1 cellular context compared by ENCODE assay signal in the genomic region with DNA sequence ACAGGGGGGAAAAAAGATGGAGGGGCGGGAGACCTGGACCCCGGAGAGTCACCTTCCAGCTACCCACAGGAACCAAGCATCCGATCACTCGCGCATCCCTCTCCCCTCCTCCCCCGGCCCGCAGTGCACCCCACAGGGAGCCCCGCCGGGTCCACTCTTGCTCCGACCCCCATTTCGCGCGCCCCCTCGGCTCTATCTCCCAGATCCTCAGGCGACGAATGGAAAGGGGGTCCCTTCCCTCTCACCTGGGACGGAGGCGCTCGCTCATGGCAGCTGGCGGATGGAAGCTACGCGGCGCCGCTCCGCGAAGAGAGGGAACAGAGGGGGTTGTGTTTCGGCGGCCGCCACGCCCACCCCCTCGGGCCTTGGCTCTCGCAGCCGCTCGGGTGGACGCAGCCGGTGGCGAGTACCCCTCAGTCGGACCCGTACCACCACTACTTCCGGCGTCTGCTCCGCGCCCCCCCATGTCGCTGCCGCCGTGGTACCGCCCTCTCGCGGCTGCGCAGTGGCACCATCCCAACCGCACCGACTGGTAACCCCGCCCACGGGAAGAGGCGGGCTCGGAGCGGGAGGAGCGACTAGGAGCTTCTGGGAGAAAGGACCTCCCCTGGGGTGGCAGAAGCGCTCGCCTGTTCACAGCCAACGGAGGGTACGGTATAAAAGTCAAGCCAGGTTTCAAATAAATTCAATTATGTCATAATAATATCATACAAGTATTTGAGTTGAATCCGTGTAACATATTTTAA.
TF ChIP-seq lines count a peak whose summit lies in the region.

No MANE protein-coding gene starts in this region.

TF ChIP-seq in neural cell, 6 proteins besides CTCF, POLR2A, EP300 and RAD21:
- TF ChIP-seq, protein P1, sequence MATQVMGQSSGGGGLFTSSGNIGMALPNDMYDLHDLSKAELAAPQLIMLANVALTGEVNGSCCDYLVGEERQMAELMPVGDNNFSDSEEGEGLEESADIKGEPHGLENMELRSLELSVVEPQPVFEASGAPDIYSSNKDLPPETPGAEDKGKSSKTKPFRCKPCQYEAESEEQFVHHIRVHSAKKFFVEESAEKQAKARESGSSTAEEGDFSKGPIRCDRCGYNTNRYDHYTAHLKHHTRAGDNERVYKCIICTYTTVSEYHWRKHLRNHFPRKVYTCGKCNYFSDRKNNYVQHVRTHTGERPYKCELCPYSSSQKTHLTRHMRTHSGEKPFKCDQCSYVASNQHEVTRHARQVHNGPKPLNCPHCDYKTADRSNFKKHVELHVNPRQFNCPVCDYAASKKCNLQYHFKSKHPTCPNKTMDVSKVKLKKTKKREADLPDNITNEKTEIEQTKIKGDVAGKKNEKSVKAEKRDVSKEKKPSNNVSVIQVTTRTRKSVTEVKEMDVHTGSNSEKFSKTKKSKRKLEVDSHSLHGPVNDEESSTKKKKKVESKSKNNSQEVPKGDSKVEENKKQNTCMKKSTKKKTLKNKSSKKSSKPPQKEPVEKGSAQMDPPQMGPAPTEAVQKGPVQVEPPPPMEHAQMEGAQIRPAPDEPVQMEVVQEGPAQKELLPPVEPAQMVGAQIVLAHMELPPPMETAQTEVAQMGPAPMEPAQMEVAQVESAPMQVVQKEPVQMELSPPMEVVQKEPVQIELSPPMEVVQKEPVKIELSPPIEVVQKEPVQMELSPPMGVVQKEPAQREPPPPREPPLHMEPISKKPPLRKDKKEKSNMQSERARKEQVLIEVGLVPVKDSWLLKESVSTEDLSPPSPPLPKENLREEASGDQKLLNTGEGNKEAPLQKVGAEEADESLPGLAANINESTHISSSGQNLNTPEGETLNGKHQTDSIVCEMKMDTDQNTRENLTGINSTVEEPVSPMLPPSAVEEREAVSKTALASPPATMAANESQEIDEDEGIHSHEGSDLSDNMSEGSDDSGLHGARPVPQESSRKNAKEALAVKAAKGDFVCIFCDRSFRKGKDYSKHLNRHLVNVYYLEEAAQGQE (IDR thresholded peaks at IDR 0.05; ENCODE audit: borderline replicate concordance): no peak
- peak; percentile 52 for TF ChIP-seq SMC3 (conservative IDR thresholded peaks at IDR 0.05; ENCODE audit: poor library complexity)
- TF ChIP-seq POLR2AphosphoS5 (IDR thresholded peaks at IDR 0.05): peak; percentile 89
- TF ChIP-seq EZH2 (IDR thresholded peaks at IDR 0.05; ENCODE audit: borderline replicate concordance, insufficient read depth, low read length, poor library complexity, severe bottlenecking): no peak
- peak; percentile 46 for TF ChIP-seq TAF1 (IDR thresholded peaks at IDR 0.05; ENCODE audit: low read depth)
- peak; percentile 72 for TF ChIP-seq MXI1 (conservative IDR thresholded peaks at IDR 0.05; ENCODE audit: poor library complexity, severe bottlenecking)
